Comparison of ENCODE assay signal across 20 cellular contexts in the genomic region with DNA sequence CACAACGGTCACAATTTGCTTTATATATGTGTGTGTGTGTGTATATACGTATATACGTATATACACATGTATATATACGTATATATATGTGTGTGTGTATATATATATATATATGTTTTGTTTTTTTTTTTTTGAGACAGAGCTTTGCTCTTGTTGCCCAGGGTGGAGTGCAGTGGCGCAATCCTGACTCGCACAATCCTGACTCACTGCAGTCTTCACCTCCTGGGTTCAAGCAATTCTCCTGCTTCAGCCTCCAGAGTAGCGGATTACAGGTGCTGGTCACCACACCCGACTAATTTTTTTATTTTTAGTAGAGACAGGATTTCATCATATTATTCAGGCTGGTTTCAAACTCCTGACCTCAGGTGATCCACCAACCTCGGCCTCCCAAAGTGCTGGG. TPM values are rescaled to one million over a fixed set of nuclear protein-coding genes. Genes with fewer than 3 reads are reported as not detected.
DNase-seq lines count a peak whose midpoint lies in the region; ATAC-seq and TF ChIP-seq lines count a peak whose summit lies in the region.
"Had no signal": no experiment of that assay in that cellular context is flagged by ENCODE, and none has a peak within 500 bp of the region (broad histone marks: within the 10 kb centered on the region; RNA-seq: fewer than 3 reads in every experiment).

No MANE protein-coding gene starts in this region.

- no peaks in the 10 kb centered on the region for H3K27me3 ChIP-seq in GM23338 (ENCODE audit: insufficient read depth)
- no peaks in the 10 kb centered on the region for H3K27me3 ChIP-seq in adipocyte (replicated peaks; ENCODE audit: control insufficient read depth, insufficient read depth, low read length)
- H3K27me3 ChIP-seq in mesenchymal stem cell (ENCODE audit: control insufficient read depth in 1 of 2, insufficient read depth in 1 of 2, low read length in 2 of 2) = no peaks in the 10 kb centered on the region
- H3K27me3 ChIP-seq in PC-3 (ENCODE audit: low read length) = no peaks in the 10 kb centered on the region
- H3K27me3 ChIP-seq in mesendoderm (ENCODE audit: insufficient read depth, low read length, poor library complexity) = no peaks in the 10 kb centered on the region
- H3K27me3 ChIP-seq: upper lobe of left lung had no signal

- peaks cover 37% of the 10 kb centered on the region for H4K20me1 ChIP-seq in GM23338 (replicated peaks; ENCODE audit: insufficient read depth)
- 0 out of 2 replicates have a peak, but pooled peaks cover 2% of the 10 kb centered on the region for H4K20me1 ChIP-seq in PC-3 (ENCODE audit: low read length)

- TF ChIP-seq CTCF in GM23338 (conservative IDR thresholded peaks at IDR 0.05; ENCODE audit: low read depth in 2 of 2) = no peak
- TF ChIP-seq CTCF in PC-3 (conservative IDR thresholded peaks at IDR 0.05; ENCODE audit: low read depth, low read length) = no peak

- H2BK5ac ChIP-seq in mesenchymal stem cell (ENCODE audit: low read depth, low read length, poor library complexity, severe bottlenecking) = no peak overlapping the region
- no peak overlapping the region for H2BK5ac ChIP-seq in mesendoderm (ENCODE audit: low read length)

- H3K79me1 ChIP-seq in mesenchymal stem cell (replicated peaks; ENCODE audit: low read length, poor library complexity, severe bottlenecking) = peaks cover 5% of the 10 kb centered on the region
- H3K79me1 ChIP-seq in mesendoderm (ENCODE audit: low read length) = peaks cover 10% of the 10 kb centered on the region

- H2BK15ac ChIP-seq in mesenchymal stem cell (ENCODE audit: low read depth, poor library complexity, severe bottlenecking) = no peak overlapping the region
- no peak overlapping the region for H2BK15ac ChIP-seq in mesendoderm (replicated peaks; ENCODE audit: low read depth)

- H3K4ac ChIP-seq in mesenchymal stem cell (ENCODE audit: low read depth in 1 of 2, low read length in 2 of 2) (no peak overlapping the region), mesendoderm (ENCODE audit: low read depth, low read length) (no peak overlapping the region)

- H3K9me2 ChIP-seq in GM23338 (ENCODE audit: insufficient read depth) = no peaks in the 10 kb centered on the region
- H3K9me2 ChIP-seq in PC-3 (replicated peaks; ENCODE audit: low read length) = no peaks in the 10 kb centered on the region

- POLR2A ChIA-PET in PC-3 (lab: Charles Lee; ENCODE audit: unreplicated experiment) = interaction anchor here (0.5 kb wide), 1 partner anchor 24 kb away, joined by 3 read pairs; no protein-coding TSS in a partner anchor

- no peak overlapping the region for H3K4me3 ChIP-seq in GM23338
- no peak overlapping the region for H3K4me3 ChIP-seq in adipocyte (ENCODE audit: low read length)
- no peak overlapping the region for H3K4me3 ChIP-seq in mesenchymal stem cell (ENCODE audit: insufficient read depth in 1 of 2, low read depth in 1 of 2, low read length in 2 of 2)
- H3K4me3 ChIP-seq in PC-3 (ENCODE audit: low read length) = no peak overlapping the region
- no peak overlapping the region for H3K4me3 ChIP-seq in mesendoderm (ENCODE audit: low read length)
- H3K4me3 ChIP-seq: upper lobe of left lung had no signal

- no peak overlapping the region for H2BK12ac ChIP-seq in mesenchymal stem cell (ENCODE audit: low read length in 2 of 2)

- H3K56ac ChIP-seq in mesendoderm (ENCODE audit: low read length) = no peak overlapping the region

- H3K27ac Mint-ChIP-seq in GM23338 = no peak overlapping the region
- H3K27ac Mint-ChIP-seq: progenitor cell of endocrine pancreas had no signal

- ATAC-seq in GM23338 = no peak
- ATAC-seq in HG03159 (IDR thresholded peaks at IDR 0.05; ENCODE audit: unreplicated experiment) = no peak
- ATAC-seq in PC-3 = no peak
- ATAC-seq: naive thymus-derived CD4-positive, alpha-beta T cell; T-cell had no signal

- intact Hi-C loops in PC-3 (cut with micrococcal nuclease) = no loop called here

- H2BK120ac ChIP-seq in mesenchymal stem cell (ENCODE audit: low read depth, low read length) (no peak overlapping the region), mesendoderm (ENCODE audit: low read depth, low read length) (no peak overlapping the region)

- no peak overlapping the region for H4K91ac ChIP-seq in mesenchymal stem cell (ENCODE audit: low read length)

- BruUV-seq in PC-3 (replicated peaks; lab: Mats Ljungman, UMichigan) = no TSS peak

- CTCF ChIA-PET in PC-3 (lab: Charles Lee) = no interaction called here

- no peaks in the 10 kb centered on the region for H3K36me3 ChIP-seq in GM23338 (ENCODE audit: insufficient read depth)
- peaks cover 5% of the 10 kb centered on the region for H3K36me3 ChIP-seq in adipocyte (ENCODE audit: control insufficient read depth, insufficient read depth, low read length, severe bottlenecking)
- peaks cover 3 to 13% of the 10 kb centered on the region in 2 experiments for H3K36me3 ChIP-seq in mesenchymal stem cell (ENCODE audit: control insufficient read depth in 1 of 2, insufficient read depth in 2 of 2, low read depth in 1 of 2, low read length in 2 of 2)
- no peaks in the 10 kb centered on the region; the same call in 1 of the 2 replicates for H3K36me3 ChIP-seq in PC-3 (ENCODE audit: low read depth, low read length)
- H3K36me3 ChIP-seq in mesendoderm (ENCODE audit: control insufficient read depth, insufficient read depth, low read length) = no peaks in the 10 kb centered on the region

- no peak overlapping the region for H4K5ac ChIP-seq in mesendoderm (ENCODE audit: low read length)

- H3K4me1 ChIP-seq in GM23338 (ENCODE audit: insufficient read depth) (peaks cover 47% of the 10 kb centered on the region), adipocyte (ENCODE audit: control insufficient read depth, insufficient read depth, low read length) (peaks cover 29% of the 10 kb centered on the region), mesenchymal stem cell (ENCODE audit: control insufficient read depth, insufficient read depth, low read depth, low read length) (peaks cover 2% of the 10 kb centered on the region), PC-3 (ENCODE audit: insufficient read depth, low read length) (peaks cover 15% of the 10 kb centered on the region), mesendoderm (ENCODE audit: control insufficient read depth, low read depth, low read length) (peaks cover 2% of the 10 kb centered on the region)

- H2AFZ ChIP-seq in GM23338 = no peak overlapping the region
- no peak overlapping the region for H2AFZ ChIP-seq in mesenchymal stem cell (ENCODE audit: low read depth, low read length)
- H2AFZ ChIP-seq in PC-3 (ENCODE audit: low read length) = no peak overlapping the region

- no peak overlapping the region for H3K4me3 Mint-ChIP-seq in GM23338
- H3K4me3 Mint-ChIP-seq: CD14-positive monocyte; H9; stimulated activated naive CD8-positive, alpha-beta T cell treated with anti-CD3 and anti-CD28 coated beads, Interleukin-15, Interleukin-2, amounts not matched to agents 100 ng/mL and 50 ng/mL, for 24 hours had no signal

- H3K4me1 Mint-ChIP-seq in GM23338 = peaks cover 39% of the 10 kb centered on the region

- no peaks in the 10 kb centered on the region for H3K9me3 Mint-ChIP-seq in GM23338
- H3K9me3 Mint-ChIP-seq: H9; stimulated activated naive CD8-positive, alpha-beta T cell treated with anti-CD3 and anti-CD28 coated beads, Interleukin-15, Interleukin-2, amounts not matched to agents 100 ng/mL and 50 ng/mL, for 24 hours; T-cell had no signal

- H3K27ac ChIP-seq in GM23338 (ENCODE audit: low read depth) = 0 out of 2 replicates have a peak overlapping the region, but pooled peaks have one; percentile 33
- no peak overlapping the region for H3K27ac ChIP-seq in mesenchymal stem cell (ENCODE audit: low read length, poor library complexity, severe bottlenecking)
- H3K27ac ChIP-seq in PC-3 (ENCODE audit: low read length) = no peak overlapping the region
- H3K27ac ChIP-seq in mesendoderm (ENCODE audit: low read depth, low read length) = no peak overlapping the region
- H3K27ac ChIP-seq: upper lobe of left lung, WERI-Rb-1 had no signal

- no peak overlapping the region for H3K23ac ChIP-seq in mesenchymal stem cell (ENCODE audit: low read length in 2 of 2)
- H3K23ac ChIP-seq in mesendoderm (ENCODE audit: low read length) = no peak overlapping the region

- H3K9me3 ChIP-seq in adipocyte (ENCODE audit: control insufficient read depth, low read length) = no peaks in the 10 kb centered on the region
- no peaks in the 10 kb centered on the region for H3K9me3 ChIP-seq in mesenchymal stem cell (ENCODE audit: control insufficient read depth, low read length)
- H3K9me3 ChIP-seq in PC-3 (ENCODE audit: low read length) = no peaks in the 10 kb centered on the region
- H3K9me3 ChIP-seq: upper lobe of left lung had no signal

- H3K9ac ChIP-seq in adipocyte (ENCODE audit: low read length) (no peak overlapping the region), mesenchymal stem cell (ENCODE audit: low read length) (no peak overlapping the region), PC-3 (ENCODE audit: low read length) (no peak overlapping the region), mesendoderm (ENCODE audit: low read length) (no peak overlapping the region)

- peaks cover 87% of the 10 kb centered on the region for H3K79me2 ChIP-seq in GM23338 (replicated peaks; ENCODE audit: insufficient read depth)
- H3K79me2 ChIP-seq in PC-3 (ENCODE audit: low read length) = peaks cover 74% of the 10 kb centered on the region
- H3K79me2 ChIP-seq in mesendoderm (ENCODE audit: control insufficient read depth, insufficient read depth, low read length) = peaks cover 59% of the 10 kb centered on the region

- DNase-seq in NK-92 treated with Interleukin-12 subunit alpha and Interleukin-12 subunit beta, amount 100 ng/mL, for 24 hours (lab: John Stamatoyannopoulos, UW) = peak; percentile 31
- DNase-seq in NK-92 (lab: John Stamatoyannopoulos, UW; ENCODE audit: unreplicated experiment) (no peak), GM23338 (ENCODE audit: low spot score) (no peak), adipocyte (ENCODE audit: low read depth) (peak; percentile 36), mesenchymal stem cell (peak; percentile 22), PC-3 (no peak), mesendoderm (no peak)
- DNase-seq: anterior cingulate cortex; H9; Karpas-422; naive thymus-derived CD4-positive, alpha-beta T cell; NCI-H187 treated with DMSO at 0.1 percent for 48 hours; SHP77; T-cell; WERI-Rb-1 had no signal

- peaks cover 7% of the 10 kb centered on the region; the same call in 1 of the 2 replicates for H3F3A ChIP-seq in GM23338 (replicated peaks; ENCODE audit: low read depth)
- H3F3A ChIP-seq in PC-3 (ENCODE audit: low read length, unreplicated experiment) = no peaks in the 10 kb centered on the region

- H3K36me3 Mint-ChIP-seq in GM23338 (ENCODE audit: low read depth) = peaks cover 14% of the 10 kb centered on the region; the same call in 2 of the 3 replicates

- no peak overlapping the region for H3K14ac ChIP-seq in mesenchymal stem cell (ENCODE audit: low read length in 2 of 2)

- H3K4me2 ChIP-seq in GM23338 (no peak overlapping the region), mesenchymal stem cell (ENCODE audit: low read length, poor library complexity, severe bottlenecking) (no peak overlapping the region), PC-3 (ENCODE audit: low read length) (no peak overlapping the region), mesendoderm (ENCODE audit: low read length) (no peak overlapping the region)

- H4K8ac ChIP-seq in mesenchymal stem cell (ENCODE audit: low read length) = no peak overlapping the region
- no peak overlapping the region for H4K8ac ChIP-seq in mesendoderm (ENCODE audit: low read depth, low read length)

- H3K27me3 Mint-ChIP-seq in GM23338 (ENCODE audit: insufficient read depth, low read depth, poor library complexity) = peaks cover 15% of the 10 kb centered on the region
- H3K27me3 Mint-ChIP-seq: progenitor cell of endocrine pancreas; stimulated activated naive CD8-positive, alpha-beta T cell treated with anti-CD3 and anti-CD28 coated beads, Interleukin-15, Interleukin-2, amounts not matched to agents 100 ng/mL and 50 ng/mL, for 24 hours; T-cell had no signal

- H2AK5ac ChIP-seq in mesenchymal stem cell (ENCODE audit: low read length, severe bottlenecking) (no peak overlapping the region), mesendoderm (ENCODE audit: low read length) (no peak overlapping the region)

- 90% methylated on average over 4 of the region's 9 CpGs for WGBS in mesenchymal stem cell
- no CpG with 5 or more reads among the region's 9 CpGs for WGBS in mesendoderm (ENCODE audit: extremely low coverage, insufficient coverage, low lambda C conversion rate)

- no peak overlapping the region for H3K18ac ChIP-seq in mesenchymal stem cell (ENCODE audit: low read depth in 1 of 2, low read length in 2 of 2)
- no peak overlapping the region for H3K18ac ChIP-seq in mesendoderm (ENCODE audit: low read length)

RNA-seq across cellular contexts. Expression of a gene that starts 3.1 kb away (rescaled TPM):
- total RNA-seq in GM23338 (2014; rRNA removed; shearing (Covaris generic)) = 60.3 and 61.9 TPM in 2 replicates
- polyA plus RNA-seq in GM23338 (2016; fragmentation: Nextera tagmentation; extraction: Ambion mirVana) = 13.7 and 15.6 TPM in 2 replicates
- polyA plus RNA-seq in mesenchymal stem cell (2013, experiment 1 of 2) = 15.0 TPM
- polyA plus RNA-seq in mesenchymal stem cell (2013, experiment 2 of 2) = 14.1 TPM
- total RNA-seq in PC-3 (2014; rRNA removed) = 4.3 and 9.4 TPM in 2 replicates
- polyA plus RNA-seq in mesendoderm (2013, experiment 1 of 2) = 22.1 TPM
- 20.9 TPM for polyA plus RNA-seq in mesendoderm (2013, experiment 2 of 2)

Comparison
In these comparisons a context has a peak if more than half of its experiments do, and no peak if none do; other contexts are left out.
1. DNase-seq: peak in NK-92 treated with Interleukin-12 subunit alpha and Interleukin-12 subunit beta, amount 100 ng/mL, for 24 hours (single experiment), adipocyte (single experiment) and mesenchymal stem cell (single experiment); none in NK-92 (single experiment), GM23338 (single experiment), PC-3 (single experiment) and mesendoderm (single experiment).